ENCODE assay signal across 19 cellular contexts in the genomic region with DNA sequence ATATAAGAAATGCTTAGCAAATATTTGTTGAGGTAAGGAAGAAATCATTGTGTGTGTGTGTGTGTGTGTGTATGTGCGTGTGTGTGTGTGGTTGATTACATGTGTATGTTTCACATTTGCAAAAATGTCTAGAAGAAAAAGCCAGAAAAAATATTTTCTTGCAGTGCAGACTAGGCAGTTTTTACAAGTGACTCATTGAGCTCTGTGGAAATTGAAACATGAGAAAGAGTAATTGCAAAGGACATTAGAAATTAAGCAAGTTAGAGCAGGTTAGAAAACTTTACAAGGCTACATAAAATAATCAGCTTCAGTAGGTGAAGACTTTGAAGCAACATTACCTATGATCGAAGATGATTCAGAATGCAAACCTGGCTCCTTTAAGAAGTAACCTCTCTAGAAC.
A peak's percentile ranks its signal among the peaks of the same experiment; 100 is the strongest.
DNase-seq lines count a peak whose midpoint lies in the region; ATAC-seq and TF ChIP-seq lines count a peak whose summit lies in the region.
"Had no signal": no experiment of that assay in that cellular context is flagged by ENCODE, and none has a peak within 500 bp of the region (broad histone marks: within the 10 kb centered on the region; RNA-seq: fewer than 3 reads in every experiment).

No MANE protein-coding gene starts in this region.

- WGBS in GM23248 (ENCODE audit: low coverage in 1 of 2, low lambda C conversion rate in 2 of 2, missing lambda C conversion rate in 2 of 2), 2 experiments: 22 to 25% methylated on average over 2 of the region's 2 CpGs

- TF ChIP-seq CTCF in RWPE1 (conservative IDR thresholded peaks at IDR 0.05; ENCODE audit: low read depth): no peak
- TF ChIP-seq CTCF in epithelial cell of esophagus (IDR thresholded peaks at IDR 0.05; ENCODE audit: insufficient read depth, low read depth, low read length, missing control alignments): no peak

- H3K4me2 ChIP-seq in GM23248 (ENCODE audit: unreplicated experiment): no peak overlapping the region

- DNase-seq in GM23248: peak; percentile 1
- peak; percentile 49 for DNase-seq in RWPE1 (ENCODE audit: low spot score)
- peak; percentile 23 for DNase-seq in epithelial cell of esophagus (ENCODE audit: low read depth)
- peak; percentile 27 for DNase-seq in non-pigmented ciliary epithelial cell (ENCODE audit: low read depth)
- DNase-seq in NCI-H1417 treated with DMSO at 0.1 percent for 48 hours (lab: John Stamatoyannopoulos, UW): no peak
- no peak for DNase-seq in NCI-H128 (lab: John Stamatoyannopoulos, UW; ENCODE audit: unreplicated experiment)
- DNase-seq: AML-193, H7, IMR-90, MG63, NCI-H1048, NCI-H1694, NCI-H2081 treated with DMSO at 0.1 percent for 48 hours, NCI-H510A, NCI-H82, SJCRH30 had no signal

- ATAC-seq in GM18519 (IDR thresholded peaks at IDR 0.05; ENCODE audit: low FRiP score, unreplicated experiment): no peak

- H3K9ac ChIP-seq in GM23248: no peak overlapping the region

- H3K4me3 ChIP-seq in GM23248: no peak overlapping the region
- H3K4me3 ChIP-seq in epithelial cell of esophagus (ENCODE audit: low read length): no peak overlapping the region
- H3K4me3 ChIP-seq: MG63, SJCRH30 had no signal

- no peaks in the 10 kb centered on the region for H3K9me2 ChIP-seq in GM23248 (ENCODE audit: insufficient read depth)

- H3K27me3 ChIP-seq in GM23248 (replicated peaks; ENCODE audit: insufficient read depth): no peaks in the 10 kb centered on the region
- H3K27me3 ChIP-seq: MG63, SJCRH30 had no signal

- no peaks in the 10 kb centered on the region for H3K4me1 ChIP-seq in GM23248 (ENCODE audit: insufficient read depth)
- H3K4me1 ChIP-seq: SJCRH30 had no signal

- no peaks in the 10 kb centered on the region for H4K20me1 ChIP-seq in GM23248 (ENCODE audit: insufficient read depth)

- no peaks in the 10 kb centered on the region for H3F3A ChIP-seq in GM23248 (ENCODE audit: insufficient read depth)

- POLR2A ChIA-PET in RWPE1 (lab: Yijun Ruan, JAX; ENCODE audit: low non-redundant PET): no interaction called here

- H3K79me2 ChIP-seq in GM23248 (ENCODE audit: insufficient read depth): no peaks in the 10 kb centered on the region

- no peak overlapping the region for H2AFZ ChIP-seq in GM23248

- H3K27ac ChIP-seq in GM23248 (no peak overlapping the region), RWPE1 (no peak overlapping the region)
- H3K27ac ChIP-seq: C4-2B, HL-60, SJCRH30 had no signal

- CTCF ChIA-PET in RWPE1 (lab: Yijun Ruan, JAX): no interaction called here

- H3K36me3 ChIP-seq in GM23248 (ENCODE audit: low read depth): no peaks in the 10 kb centered on the region
- H3K36me3 ChIP-seq: MG63, SJCRH30 had no signal

- H3K9me3 ChIP-seq in GM23248 (ENCODE audit: low read depth): no peaks in the 10 kb centered on the region
- H3K9me3 ChIP-seq: MG63, SJCRH30 had no signal

- in situ Hi-C loops in GM23248 (cut with MboI): no loop called here

Comparison
In these comparisons a context has a peak if more than half of its experiments do, and no peak if none do; other contexts are left out.
1. DNase-seq: peak in GM23248 (single experiment), RWPE1 (single experiment), epithelial cell of esophagus (single experiment) and non-pigmented ciliary epithelial cell (single experiment); none in NCI-H1417 treated with DMSO at 0.1 percent for 48 hours (single experiment) and NCI-H128 (single experiment).